In the genomic region with DNA sequence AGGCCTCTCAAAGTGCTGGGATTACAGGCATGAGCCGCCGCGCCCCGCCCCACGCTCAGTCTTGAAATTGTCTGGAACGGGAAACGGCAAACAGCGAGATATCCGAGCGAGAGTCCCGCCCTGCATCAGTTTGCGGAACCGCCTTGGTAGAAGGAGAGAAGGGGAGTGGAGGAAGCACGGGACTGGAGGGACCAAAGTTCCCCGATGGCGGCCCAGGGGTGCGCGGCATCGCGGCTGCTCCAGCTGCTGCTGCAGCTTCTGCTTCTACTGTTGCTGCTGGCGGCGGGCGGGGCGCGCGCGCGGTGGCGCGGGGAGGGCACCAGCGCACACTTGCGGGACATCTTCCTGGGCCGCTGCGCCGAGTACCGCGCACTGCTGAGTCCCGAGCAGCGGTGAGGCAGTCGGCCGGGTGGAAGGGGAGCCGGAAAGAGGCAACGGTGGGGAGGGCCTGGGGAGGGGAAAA, we compare ENCODE assay signal across 9 cellular contexts. TPM values are rescaled to one million over a fixed set of nuclear protein-coding genes. Genes with fewer than 3 reads are reported as not detected.
A peak's percentile ranks its signal among the peaks of the same experiment; 100 is the strongest.
DNase-seq lines count a peak whose midpoint lies in the region; ATAC-seq and TF ChIP-seq lines count a peak whose summit lies in the region.
"Had no signal": no experiment of that assay in that cellular context is flagged by ENCODE, and none has a peak within 500 bp of the region (broad histone marks: within the 10 kb centered on the region; RNA-seq: fewer than 3 reads in every experiment).

Gene BST1, plus strand, starts transcription at position 125 of the 463 bp plus-strand sequence. Its CDS starts 80 bp downstream, at position 205.

- no peaks in the 10 kb centered on the region for H3K9me3 ChIP-seq in CD4-positive, alpha-beta memory T cell (ENCODE audit: control insufficient read depth in 1 of 2, low read length in 2 of 2)
- H3K9me3 ChIP-seq in adrenal gland (replicated peaks in 1 of 3) (no peaks in the 10 kb centered on the region), left ventricle myocardium inferior (replicated peaks) (no peaks in the 10 kb centered on the region), sigmoid colon (no peaks in the 10 kb centered on the region)

- DNase-seq in CD4-positive, alpha-beta memory T cell = peak; percentile 41 to 52 (median 48)
- peak; percentile 63 for DNase-seq in SKM-1 (lab: John Stamatoyannopoulos, UW; ENCODE audit: unreplicated experiment)
- peak; percentile 46 to 77 (median 58) for DNase-seq in adrenal gland
- DNase-seq in left ventricle myocardium inferior = peak; percentile 75
- peak; percentile 82 for DNase-seq in sigmoid colon
- no peak for DNase-seq in NCI-H128 (lab: John Stamatoyannopoulos, UW; ENCODE audit: unreplicated experiment)
- DNase-seq in HuH-7.5 (ENCODE audit: low spot score) = no peak

- no peak for TF ChIP-seq POLR2A in adrenal gland (IDR thresholded peaks at IDR 0.05)
- no peak for TF ChIP-seq POLR2A in sigmoid colon (IDR thresholded peaks at IDR 0.05)

- TF ChIP-seq EP300 in sigmoid colon (IDR thresholded peaks at IDR 0.05) = no peak

- no peaks in the 10 kb centered on the region for H3K36me3 ChIP-seq in CD4-positive, alpha-beta memory T cell (ENCODE audit: insufficient read depth, low read length)
- H3K36me3 ChIP-seq in adrenal gland (replicated peaks in 1 of 2) (no peaks in the 10 kb centered on the region), left ventricle myocardium inferior (no peaks in the 10 kb centered on the region), sigmoid colon (no peaks in the 10 kb centered on the region)

- no peaks in the 10 kb centered on the region for H3K27me3 ChIP-seq in CD4-positive, alpha-beta memory T cell (ENCODE audit: insufficient read depth, low read length)
- H3K27me3 ChIP-seq in adrenal gland (no peaks in the 10 kb centered on the region), left ventricle myocardium inferior (ENCODE audit: low read depth) (no peaks in the 10 kb centered on the region), sigmoid colon (no peaks in the 10 kb centered on the region)

- no peak within 1 kb of the TSS for H3K27ac ChIP-seq in CD4-positive, alpha-beta memory T cell (ENCODE audit: low read depth, low read length)
- peak within 1 kb of the TSS in 2 of 5 donors; percentile 2 to 3 for H3K27ac ChIP-seq in adrenal gland
- H3K27ac ChIP-seq in left ventricle myocardium inferior (replicated peaks) = peak within 1 kb of the TSS; percentile 68
- H3K27ac ChIP-seq in sigmoid colon = peak within 1 kb of the TSS; percentile 22 to 69 (median 62)

- peaks cover 0 to 2% (median 0%) of the 10 kb centered on the region in 8 donors for H3K9me3 Mint-ChIP-seq in CD4-positive, alpha-beta memory T cell

- TF ChIP-seq CTCF in adrenal gland (IDR thresholded peaks at IDR 0.05) = no peak
- TF ChIP-seq CTCF in left ventricle myocardium inferior (IDR thresholded peaks at IDR 0.05; ENCODE audit: borderline replicate concordance) = no peak
- no peak for TF ChIP-seq CTCF in sigmoid colon (IDR thresholded peaks at IDR 0.05)

- peak; percentile 80 for ATAC-seq in HG02642 (IDR thresholded peaks at IDR 0.05; ENCODE audit: poor library complexity, unreplicated experiment)
- ATAC-seq: HCT116 had no signal

- H3K27ac Mint-ChIP-seq in CD4-positive, alpha-beta memory T cell = peak within 1 kb of the TSS in 5 of 7 donors; percentile 34 to 90 (median 81)

- H3K36me3 Mint-ChIP-seq in CD4-positive, alpha-beta memory T cell = no peaks in the 10 kb centered on the region

- H3K4me1 Mint-ChIP-seq in CD4-positive, alpha-beta memory T cell = peaks cover 8 to 21% (median 14%) of the 10 kb centered on the region in 4 donors

- CTCF ChIA-PET in CD4-positive, alpha-beta memory T cell (lab: Charles Lee; ENCODE audit: partially characterized antibody) = no interaction called here

- intact Hi-C loops in CD4-positive, alpha-beta memory T cell (cut with micrococcal nuclease) = no loop called here
- intact Hi-C loops in adrenal gland (cut with DNase I) (no loop called here), left ventricle myocardium inferior (cut with micrococcal nuclease) (no loop called here), sigmoid colon (cut with DNase I) (no loop called here)

- peaks cover 4% of the 10 kb centered on the region for H3K4me1 ChIP-seq in CD4-positive, alpha-beta memory T cell (ENCODE audit: insufficient read depth, low read length)
- H3K4me1 ChIP-seq in adrenal gland (replicated peaks in 1 of 2) (peaks cover 0 to 6% of the 10 kb centered on the region in 2 donors), left ventricle myocardium inferior (peaks cover 22% of the 10 kb centered on the region), sigmoid colon (peaks cover 0 to 7% (median 6%) of the 10 kb centered on the region in 4 donors)

- peaks cover 7 to 10% of the 10 kb centered on the region in 2 donors for H3K27me3 Mint-ChIP-seq in CD4-positive, alpha-beta memory T cell

- 1% methylated on average over 22 to 43 of the region's 43 CpGs for WGBS in adrenal gland, 4 donors
- 6 to 12% methylated on average over 43 of the region's 43 CpGs for WGBS in sigmoid colon, 2 donors

- POLR2A ChIA-PET in CD4-positive, alpha-beta memory T cell (lab: Charles Lee; ENCODE audit: partially characterized antibody) = interaction anchor here (0.7 kb wide), 1 partner anchor 20 kb away, joined by 3 read pairs; no protein-coding TSS in a partner anchor

- peak within 1 kb of the TSS; percentile 88 to 95 (median 89) for H3K4me3 Mint-ChIP-seq in CD4-positive, alpha-beta memory T cell

- peak within 1 kb of the TSS in 1 of 2 donors; percentile 58 for H3K4me3 ChIP-seq in CD4-positive, alpha-beta memory T cell (ENCODE audit: low read length in 2 of 2)
- peak within 1 kb of the TSS in 2 of 4 donors; percentile 33 to 61 for H3K4me3 ChIP-seq in adrenal gland
- peak within 1 kb of the TSS; percentile 70 for H3K4me3 ChIP-seq in left ventricle myocardium inferior
- peak within 1 kb of the TSS; percentile 48 to 58 (median 52) for H3K4me3 ChIP-seq in sigmoid colon

RNA-seq across cellular contexts. Expression of gene BST1, which starts in this region (rescaled TPM):
- total RNA-seq in CD4-positive, alpha-beta memory T cell = under 1 TPM; 0.44 to 0.75 TPM
- polyA plus RNA-seq in CD4-positive, alpha-beta memory T cell = under 1 TPM in 1 of 2 donors, not detected in 1; 0.53 TPM
- total RNA-seq in adrenal gland (10 to 100 TPM in 1 of 8 donors, 1 to 10 TPM in 7; 3.0 to 10.3 (median 5.1) TPM), left ventricle myocardium inferior (2.7 TPM), sigmoid colon (10 to 100 TPM in 1 of 4 donors, 1 to 10 TPM in 3; 5.3 to 11.8 (median 6.6) TPM)
- polyA plus RNA-seq in adrenal gland (1 to 10 TPM; 2.3 to 3.2 (median 2.7) TPM), sigmoid colon (1 to 10 TPM; 4.8 to 7.4 (median 5.3) TPM)

Comparison
In these comparisons a context has a peak if more than half of its experiments do, and no peak if none do; other contexts are left out.
1. Peak in DNase-seq in CD4-positive, alpha-beta memory T cell; RNA of the gene not detected or under 1 TPM.
2. DNase-seq: peak in SKM-1 (single experiment), adrenal gland (7 of 7), left ventricle myocardium inferior (single experiment) and sigmoid colon (single experiment); none in NCI-H128 (single experiment) and HuH-7.5 (single experiment).